ENCODE assay signal across 8 cellular contexts in genomic region chr5:163460562-163461176, GRCh38. TPM values are rescaled to one million over a fixed set of nuclear protein-coding genes. Genes with fewer than 3 reads are reported as not detected.
DNase-seq lines count a peak whose midpoint lies in the region; ATAC-seq and TF ChIP-seq lines count a peak whose summit lies in the region.

Gene HMMR (plus strand): TSS chr5:163460632. CDS start chr5:163460693, 61 bp downstream.

- 0% methylated on average over 18 to 23 of the region's 23 CpGs for WGBS in endodermal cell (ENCODE audit: insufficient coverage in 1 of 2, insufficient read length in 1 of 2), 2 experiments
- WGBS in ovary, 3 donors, result 0 to 1% (median 1%) methylated on average over 23 of the region's 23 CpGs

- H3K9ac ChIP-seq in endodermal cell (ENCODE audit: extremely low read depth, low read length, poor library complexity, severe bottlenecking), result peak within 1 kb of the TSS; percentile 93

- DNase-seq in NCI-H1092 treated with DMSO at 0.1 percent for 48 hours (lab: John Stamatoyannopoulos, UW) (peak; percentile 30), NCI-H1092 (lab: John Stamatoyannopoulos, UW) (no peak), RWPE2 (ENCODE audit: low spot score) (no peak), endodermal cell (no peak), ovary (peak in 1 of 5 donors; percentile 41)
- DNase-seq in activated effector memory CD4-positive, alpha-beta T cell treated with Interleukin-2 at 50 U/mL for 16 hours, result no peak

- TF ChIP-seq EP300 in ovary (IDR thresholded peaks at IDR 0.05), result no peak

- TF ChIP-seq POLR2A in ovary (IDR thresholded peaks at IDR 0.05), result no peak

- H3K36me3 ChIP-seq in HEK293 (ENCODE audit: control insufficient read depth in 2 of 2, insufficient read depth in 1 of 2, low read length in 2 of 2) (peaks cover 25 to 30% of the 10 kb centered on the region in 2 experiments), RWPE2 (ENCODE audit: low read depth) (peaks cover 46% of the 10 kb centered on the region), endodermal cell (ENCODE audit: control insufficient read depth, insufficient read depth, low read length) (peaks cover 27% of the 10 kb centered on the region), ovary (no peaks in the 10 kb centered on the region)

- H3K9me3 ChIP-seq in HEK293 (ENCODE audit: control insufficient read depth, insufficient read depth, low read depth, low read length) (no peaks in the 10 kb centered on the region), RWPE2 (ENCODE audit: severe bottlenecking) (no peaks in the 10 kb centered on the region), endodermal cell (ENCODE audit: control insufficient read depth, low read length) (no peaks in the 10 kb centered on the region), ovary (no peaks in the 10 kb centered on the region)

- peak within 1 kb of the TSS; percentile 95 for H3K4me3 Mint-ChIP-seq in endodermal cell

- peaks cover 15% of the 10 kb centered on the region for H3K4me1 Mint-ChIP-seq in endodermal cell

- H3K4me3 ChIP-seq in HEK293 (ENCODE audit: low read depth, low read length) (peak within 1 kb of the TSS; percentile 84), RWPE2 (ENCODE audit: severe bottlenecking) (peak within 1 kb of the TSS; percentile 63), endodermal cell (ENCODE audit: low read length) (peak within 1 kb of the TSS; percentile 95), ovary (peak within 1 kb of the TSS; percentile 91)

- H3K4me1 ChIP-seq in HEK293 (ENCODE audit: control insufficient read depth, insufficient read depth, low read length), result peaks cover 10% of the 10 kb centered on the region
- peaks cover 22% of the 10 kb centered on the region for H3K4me1 ChIP-seq in RWPE2 (ENCODE audit: insufficient read depth, poor library complexity, severe bottlenecking)
- no peaks in the 10 kb centered on the region for H3K4me1 ChIP-seq in endodermal cell (ENCODE audit: control insufficient read depth, insufficient read depth, low read length)
- peaks cover 2% of the 10 kb centered on the region for H3K4me1 ChIP-seq in ovary (ENCODE audit: insufficient read depth)

- H3K27me3 ChIP-seq in RWPE2 (ENCODE audit: insufficient read depth, poor library complexity, severe bottlenecking), result no peaks in the 10 kb centered on the region
- H3K27me3 ChIP-seq in endodermal cell (ENCODE audit: control insufficient read depth, insufficient read depth, low read length, poor library complexity, severe bottlenecking), result no peaks in the 10 kb centered on the region
- no peaks in the 10 kb centered on the region for H3K27me3 ChIP-seq in ovary

- intact Hi-C loops in ovary (cut with DNase I), result loop anchor here in 2 of 4 donors (5.0 kb wide), 2 partner anchors 42 to 47 kb away; partner anchors contain the start of gene MAT2B (in 1 of the 2)

- H3K27me3 Mint-ChIP-seq in endodermal cell (ENCODE audit: insufficient read depth), result no peaks in the 10 kb centered on the region

- no peak for TF ChIP-seq CTCF in HEK293 (tag by site-specific recombination; IDR thresholded peaks at IDR 0.05)
- no peak for TF ChIP-seq CTCF in RWPE2 (IDR thresholded peaks at IDR 0.05; ENCODE audit: poor library complexity, severe bottlenecking)
- TF ChIP-seq CTCF in endodermal cell (conservative IDR thresholded peaks at IDR 0.05), result no peak
- TF ChIP-seq CTCF in ovary (IDR thresholded peaks at IDR 0.05), result no peak

- H3K27ac ChIP-seq in HEK293 (ENCODE audit: extremely low read depth, low read depth, low read length) (peak within 1 kb of the TSS; percentile 99), RWPE2 (ENCODE audit: poor library complexity, severe bottlenecking) (peak within 1 kb of the TSS; percentile 86), endodermal cell (ENCODE audit: low read depth, low read length) (peak within 1 kb of the TSS; percentile 99), ovary (peak within 1 kb of the TSS; percentile 91 to 94)

- H3K27ac Mint-ChIP-seq in endodermal cell, result peak within 1 kb of the TSS; percentile 100

- POLR2A ChIA-PET in HEK293 (lab: Yijun Ruan, JAX), result interaction anchor here (0.6 to 5.4 kb wide), 22 partner anchors 10 to 836 kb away, joined by 3 to 166 read pairs (median 4); partner anchors contain the start of genes CCNG1 and MAT2B

- ATAC-seq in RWPE2 (ENCODE audit: low read depth), result peak; percentile 15
- no peak for ATAC-seq in GM19328 (IDR thresholded peaks at IDR 0.05; ENCODE audit: unreplicated experiment)

- CTCF ChIA-PET in HEK293 (lab: Yijun Ruan, JAX), result interaction anchor here (0.5 to 1.2 kb wide), 5 partner anchors 10 to 111 kb away, joined by 3 to 7 read pairs (median 4); partner anchors contain the start of gene MAT2B

- H3K9me3 Mint-ChIP-seq in endodermal cell, result no peaks in the 10 kb centered on the region

- peaks cover 27% of the 10 kb centered on the region for H3K36me3 Mint-ChIP-seq in endodermal cell (ENCODE audit: low read depth)

TF ChIP-seq in HEK293, 187 proteins besides CTCF, POLR2A, EP300 and RAD21 (continues in another document):
- TF ChIP-seq ZNF677 (tag by site-specific recombination; IDR thresholded peaks at IDR 0.05) (no peak), ZNF561 (tag by site-specific recombination; IDR thresholded peaks at IDR 0.05; ENCODE audit: borderline replicate concordance) (no peak), PRDM4 (tag by site-specific recombination; IDR thresholded peaks at IDR 0.05) (peak; percentile 91), ZNF121 (tag by site-specific recombination; IDR thresholded peaks at IDR 0.05) (no peak), PRDM1 (tag by site-specific recombination; IDR thresholded peaks at IDR 0.05) (0 out of 2 replicates have a peak, but pooled peaks have one; percentile 8), ZNF132 (tag by site-specific recombination; IDR thresholded peaks at IDR 0.05; ENCODE audit: borderline replicate concordance) (no peak), REPIN1 (tag by site-specific recombination; IDR thresholded peaks at IDR 0.05; ENCODE audit: low read depth) (no peak), BCL11A (tag by site-specific recombination; IDR thresholded peaks at IDR 0.05; ENCODE audit: low read depth) (no peak), ZNF549 (tag by site-specific recombination; IDR thresholded peaks at IDR 0.05) (no peak), ZNF211 (tag by site-specific recombination; IDR thresholded peaks at IDR 0.05; ENCODE audit: low read depth) (no peak), ZNF23 (tag by site-specific recombination; IDR thresholded peaks at IDR 0.05; ENCODE audit: borderline replicate concordance) (no peak)
- TF ChIP-seq, protein P1, sequence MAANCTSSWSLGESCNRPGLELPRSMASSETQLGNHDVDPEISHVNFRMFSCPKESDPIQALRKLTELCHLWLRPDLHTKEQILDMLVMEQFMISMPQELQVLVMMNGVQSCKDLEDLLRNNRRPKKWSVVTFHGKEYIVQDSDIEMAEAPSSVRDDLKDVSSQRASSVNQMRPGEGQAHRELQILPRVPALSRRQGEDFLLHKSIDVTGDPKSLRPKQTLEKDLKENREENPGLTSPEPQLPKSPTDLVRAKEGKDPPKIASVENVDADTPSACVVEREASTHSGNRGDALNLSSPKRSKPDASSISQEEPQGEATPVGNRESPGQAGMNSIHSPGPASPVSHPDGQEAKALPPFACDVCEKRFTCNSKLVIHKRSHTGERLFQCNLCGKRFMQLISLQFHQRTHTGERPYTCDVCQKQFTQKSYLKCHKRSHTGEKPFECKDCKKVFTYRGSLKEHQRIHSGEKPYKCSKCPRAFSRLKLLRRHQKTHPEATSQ (tag by site-specific recombination; IDR thresholded peaks at IDR 0.05), result no peak
- TF ChIP-seq, protein P2, sequence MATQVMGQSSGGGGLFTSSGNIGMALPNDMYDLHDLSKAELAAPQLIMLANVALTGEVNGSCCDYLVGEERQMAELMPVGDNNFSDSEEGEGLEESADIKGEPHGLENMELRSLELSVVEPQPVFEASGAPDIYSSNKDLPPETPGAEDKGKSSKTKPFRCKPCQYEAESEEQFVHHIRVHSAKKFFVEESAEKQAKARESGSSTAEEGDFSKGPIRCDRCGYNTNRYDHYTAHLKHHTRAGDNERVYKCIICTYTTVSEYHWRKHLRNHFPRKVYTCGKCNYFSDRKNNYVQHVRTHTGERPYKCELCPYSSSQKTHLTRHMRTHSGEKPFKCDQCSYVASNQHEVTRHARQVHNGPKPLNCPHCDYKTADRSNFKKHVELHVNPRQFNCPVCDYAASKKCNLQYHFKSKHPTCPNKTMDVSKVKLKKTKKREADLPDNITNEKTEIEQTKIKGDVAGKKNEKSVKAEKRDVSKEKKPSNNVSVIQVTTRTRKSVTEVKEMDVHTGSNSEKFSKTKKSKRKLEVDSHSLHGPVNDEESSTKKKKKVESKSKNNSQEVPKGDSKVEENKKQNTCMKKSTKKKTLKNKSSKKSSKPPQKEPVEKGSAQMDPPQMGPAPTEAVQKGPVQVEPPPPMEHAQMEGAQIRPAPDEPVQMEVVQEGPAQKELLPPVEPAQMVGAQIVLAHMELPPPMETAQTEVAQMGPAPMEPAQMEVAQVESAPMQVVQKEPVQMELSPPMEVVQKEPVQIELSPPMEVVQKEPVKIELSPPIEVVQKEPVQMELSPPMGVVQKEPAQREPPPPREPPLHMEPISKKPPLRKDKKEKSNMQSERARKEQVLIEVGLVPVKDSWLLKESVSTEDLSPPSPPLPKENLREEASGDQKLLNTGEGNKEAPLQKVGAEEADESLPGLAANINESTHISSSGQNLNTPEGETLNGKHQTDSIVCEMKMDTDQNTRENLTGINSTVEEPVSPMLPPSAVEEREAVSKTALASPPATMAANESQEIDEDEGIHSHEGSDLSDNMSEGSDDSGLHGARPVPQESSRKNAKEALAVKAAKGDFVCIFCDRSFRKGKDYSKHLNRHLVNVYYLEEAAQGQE (tag by site-specific recombination; IDR thresholded peaks at IDR 0.05), result no peak

RNA-seq across cellular contexts. Expression of gene HMMR, which starts in this region (rescaled TPM):
- total RNA-seq in endodermal cell (10 to 100 TPM; 36.9 to 63.7 TPM), ovary (1 to 10 TPM in 1 of 7 donors, under 1 TPM in 5, not detected in 1; 0.10 to 1.4 (median 0.27) TPM)
- polyA plus RNA-seq in endodermal cell (2013, experiment 1 of 2), result 63.8 TPM
- 76.6 TPM for polyA plus RNA-seq in endodermal cell (2013, experiment 2 of 2)
- under 1 TPM; 0.23 to 0.77 TPM for polyA plus RNA-seq in ovary

Comparison
In these comparisons a context has a peak if more than half of its experiments do, and no peak if none do; other contexts are left out.
1. RNA of gene HMMR (total RNA-seq): 36.9 to 63.7 TPM in endodermal cell; 0.10 to 1.4 TPM in ovary; every median in the first group is over 10 times any median in the second.
2. Peak in every context shown above with its lines, with median percentiles within 50 percentile points of each other: H3K27ac ChIP-seq and H3K4me3 ChIP-seq.